1 cellular context compared by ENCODE assay signal in the genomic region with DNA sequence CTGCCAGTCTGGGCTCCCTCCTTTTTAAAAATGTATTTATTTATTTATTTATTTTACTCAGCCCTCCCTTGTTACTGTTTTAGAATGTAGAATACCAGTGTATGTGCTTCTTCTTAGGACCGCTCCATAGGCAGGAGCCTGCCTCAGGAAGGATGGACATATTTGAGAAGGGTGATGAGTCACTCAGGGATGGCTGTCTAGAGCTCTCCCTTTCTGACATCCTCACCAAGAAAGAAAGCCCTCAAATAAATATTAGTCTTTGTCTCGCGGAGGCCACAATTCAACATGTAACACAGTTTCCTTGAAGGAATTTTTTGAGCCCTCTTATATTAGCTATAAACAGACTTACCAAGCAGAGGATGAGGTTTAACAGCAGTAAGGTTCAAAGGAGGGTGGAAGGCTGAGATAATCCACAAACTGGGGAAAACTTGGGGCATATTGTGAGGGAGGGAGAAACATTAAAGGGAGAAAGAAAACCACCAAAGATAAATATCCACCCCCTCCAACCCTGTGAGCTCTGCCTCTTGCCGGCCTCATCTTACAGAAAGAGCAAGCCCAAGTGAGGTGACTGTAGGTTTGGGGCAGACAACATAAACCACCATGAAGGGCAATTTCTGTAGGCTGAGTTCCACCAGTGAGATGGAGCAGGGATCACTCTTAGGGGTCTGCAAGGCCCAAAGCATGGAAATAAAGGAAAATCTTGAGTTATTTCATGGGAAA.
TF ChIP-seq lines count a peak whose summit lies in the region.

No MANE protein-coding gene starts in this region.

TF ChIP-seq in K562, 482 proteins besides CTCF, POLR2A, EP300 and RAD21 (continued from another document):
- TF ChIP-seq UBTF (IDR thresholded peaks at IDR 0.05; ENCODE audit: borderline replicate concordance in 1 of 2, low read depth in 2 of 2, low read length in 2 of 2) (no peak), CHD1 (IDR thresholded peaks at IDR 0.05; ENCODE audit: low read length) (no peak), CREBBP (IDR thresholded peaks at IDR 0.05; ENCODE audit: low read depth, low read length) (no peak), YBX1 (IDR thresholded peaks at IDR 0.05) (no peak), ARID2 (IDR thresholded peaks at IDR 0.05) (no peak), ZNF217 (CRISPR knock-in tag; IDR thresholded peaks at IDR 0.05) (no peak), ZKSCAN3 (CRISPR knock-in tag; IDR thresholded peaks at IDR 0.05) (no peak), HNRNPLL (IDR thresholded peaks at IDR 0.05; ENCODE audit: low read depth, low read length, poor library complexity, severe bottlenecking) (no peak), MAFK (IDR thresholded peaks at IDR 0.05; ENCODE audit: low read length) (no peak), ZBED1 (IDR thresholded peaks at IDR 0.05) (no peak), FOS (IDR thresholded peaks at IDR 0.05; ENCODE audit: extremely low read depth, insufficient read length) (no peak), NFE2L1 (tag; IDR thresholded peaks at IDR 0.05; ENCODE audit: borderline replicate concordance, low read depth) (no peak), ZNF253 (CRISPR knock-in tag; conservative IDR thresholded peaks at IDR 0.05) (no peak), FOSL1 (tag; conservative IDR thresholded peaks at IDR 0.05) (peak; percentile 47), ZBTB9 (CRISPR knock-in tag; IDR thresholded peaks at IDR 0.05) (no peak), SRF (CRISPR knock-in tag; IDR thresholded peaks at IDR 0.05) (peak in 1 of 2 experiments; percentile 30; a peak in 1 of 4 replicates), HOXB6 (CRISPR knock-in tag; IDR thresholded peaks at IDR 0.05; ENCODE audit: borderline replicate concordance) (no peak)
- TF ChIP-seq, protein P1, sequence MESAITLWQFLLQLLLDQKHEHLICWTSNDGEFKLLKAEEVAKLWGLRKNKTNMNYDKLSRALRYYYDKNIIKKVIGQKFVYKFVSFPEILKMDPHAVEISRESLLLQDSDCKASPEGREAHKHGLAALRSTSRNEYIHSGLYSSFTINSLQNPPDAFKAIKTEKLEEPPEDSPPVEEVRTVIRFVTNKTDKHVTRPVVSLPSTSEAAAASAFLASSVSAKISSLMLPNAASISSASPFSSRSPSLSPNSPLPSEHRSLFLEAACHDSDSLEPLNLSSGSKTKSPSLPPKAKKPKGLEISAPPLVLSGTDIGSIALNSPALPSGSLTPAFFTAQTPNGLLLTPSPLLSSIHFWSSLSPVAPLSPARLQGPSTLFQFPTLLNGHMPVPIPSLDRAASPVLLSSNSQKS (CRISPR knock-in tag; IDR thresholded peaks at IDR 0.05) = no peak
- TF ChIP-seq, protein P2, sequence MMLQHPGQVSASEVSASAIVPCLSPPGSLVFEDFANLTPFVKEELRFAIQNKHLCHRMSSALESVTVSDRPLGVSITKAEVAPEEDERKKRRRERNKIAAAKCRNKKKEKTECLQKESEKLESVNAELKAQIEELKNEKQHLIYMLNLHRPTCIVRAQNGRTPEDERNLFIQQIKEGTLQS (IDR thresholded peaks at IDR 0.05) = peak; percentile 50
- TF ChIP-seq, protein P2 (CRISPR knock-in tag; conservative IDR thresholded peaks at IDR 0.05) = no peak
- TF ChIP-seq, protein P3, sequence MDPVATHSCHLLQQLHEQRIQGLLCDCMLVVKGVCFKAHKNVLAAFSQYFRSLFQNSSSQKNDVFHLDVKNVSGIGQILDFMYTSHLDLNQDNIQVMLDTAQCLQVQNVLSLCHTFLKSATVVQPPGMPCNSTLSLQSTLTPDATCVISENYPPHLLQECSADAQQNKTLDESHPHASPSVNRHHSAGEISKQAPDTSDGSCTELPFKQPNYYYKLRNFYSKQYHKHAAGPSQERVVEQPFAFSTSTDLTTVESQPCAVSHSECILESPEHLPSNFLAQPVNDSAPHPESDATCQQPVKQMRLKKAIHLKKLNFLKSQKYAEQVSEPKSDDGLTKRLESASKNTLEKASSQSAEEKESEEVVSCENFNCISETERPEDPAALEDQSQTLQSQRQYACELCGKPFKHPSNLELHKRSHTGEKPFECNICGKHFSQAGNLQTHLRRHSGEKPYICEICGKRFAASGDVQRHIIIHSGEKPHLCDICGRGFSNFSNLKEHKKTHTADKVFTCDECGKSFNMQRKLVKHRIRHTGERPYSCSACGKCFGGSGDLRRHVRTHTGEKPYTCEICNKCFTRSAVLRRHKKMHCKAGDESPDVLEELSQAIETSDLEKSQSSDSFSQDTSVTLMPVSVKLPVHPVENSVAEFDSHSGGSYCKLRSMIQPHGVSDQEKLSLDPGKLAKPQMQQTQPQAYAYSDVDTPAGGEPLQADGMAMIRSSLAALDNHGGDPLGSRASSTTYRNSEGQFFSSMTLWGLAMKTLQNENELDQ (CRISPR knock-in tag; IDR thresholded peaks at IDR 0.05; ENCODE audit: borderline replicate concordance) = no peak
TF ChIP-seq in K562: peak in this region for 4.
